ENCODE assay signal across 9 cellular contexts in genomic region chr12:11652351-11653040, GRCh38. TPM values are rescaled to one million over a fixed set of nuclear protein-coding genes. Genes with fewer than 3 reads are reported as not detected.
A peak's percentile ranks its signal among the peaks of the same experiment; 100 is the strongest.
DNase-seq lines count a peak whose midpoint lies in the region; ATAC-seq, FAIRE-seq and TF ChIP-seq lines count a peak whose summit lies in the region.
"Had no signal": no experiment of that assay in that cellular context is flagged by ENCODE, and none has a peak within 500 bp of the region (broad histone marks: within the 10 kb centered on the region; RNA-seq: fewer than 3 reads in every experiment).

No MANE protein-coding gene starts in this region.

- no peak for FAIRE-seq in A549 (lab: Jason Lieb, UNC)
- FAIRE-seq: islet of Langerhans had no signal

- H3K36me3 Mint-ChIP-seq in activated T-helper 2 cell treated with anti-CD3 and anti-CD28 coated beads, Interferon-gamma antibody, Interleukin-2, Interleukin-4, amounts not matched to agents 10 μg/mL and 5 μg/mL and 100 μg/mL, durations not matched to agents 14 hours and 24 hours and 36 hours (ENCODE audit: low read depth): peaks cover 40% of the 10 kb centered on the region

- H3K4me2 ChIP-seq in A549: peak overlapping the region; percentile 92; the same call in 2 of the 3 replicates

- peaks cover 50% of the 10 kb centered on the region for H3K4me1 Mint-ChIP-seq in activated T-helper 2 cell treated with anti-CD3 and anti-CD28 coated beads, Interferon-gamma antibody, Interleukin-2, Interleukin-4, amounts not matched to agents 10 μg/mL and 5 μg/mL and 100 μg/mL, durations not matched to agents 14 hours and 24 hours and 36 hours (ENCODE audit: low read depth)

- no peaks in the 10 kb centered on the region for H3K9me3 Mint-ChIP-seq in activated T-helper 2 cell treated with anti-CD3 and anti-CD28 coated beads, Interferon-gamma antibody, Interleukin-2, Interleukin-4, amounts not matched to agents 10 μg/mL and 5 μg/mL and 100 μg/mL, durations not matched to agents 14 hours and 24 hours and 36 hours

- peak overlapping the region; percentile 95 for H3K27ac Mint-ChIP-seq in activated T-helper 2 cell treated with anti-CD3 and anti-CD28 coated beads, Interferon-gamma antibody, Interleukin-2, Interleukin-4, amounts not matched to agents 10 μg/mL and 5 μg/mL and 100 μg/mL, durations not matched to agents 14 hours and 24 hours and 36 hours

- CTCF ChIA-PET in A549 (lab: Yijun Ruan, JAX): no interaction called here

- DNase-seq in A549 (ENCODE audit: low read depth in 1 of 2, low spot score in 1 of 2): no peak
- peak; percentile 71 for DNase-seq in LHCN-M2 (ENCODE audit: low read depth)
- DNase-seq in activated T-helper 2 cell treated with anti-CD3 and anti-CD28 coated beads, Interferon-gamma antibody, Interleukin-2, Interleukin-4, amounts not matched to agents 10 μg/mL and 5 μg/mL and 100 μg/mL, durations not matched to agents 14 hours and 24 hours and 36 hours (ENCODE audit: low spot score): no peak
- peak; percentile 84 for DNase-seq in cardiac septum (ENCODE audit: low spot score)

- 85% methylated on average over 16 of the region's 16 CpGs for WGBS in A549 (ENCODE audit: missing lambda C conversion rate)

- no peaks in the 10 kb centered on the region for H3K27me3 Mint-ChIP-seq in activated T-helper 2 cell treated with anti-CD3 and anti-CD28 coated beads, Interferon-gamma antibody, Interleukin-2, Interleukin-4, amounts not matched to agents 10 μg/mL and 5 μg/mL and 100 μg/mL, durations not matched to agents 14 hours and 24 hours and 36 hours (ENCODE audit: low read depth)

- H3K4me1 ChIP-seq in A549: peaks cover 25% of the 10 kb centered on the region
- peaks cover 10% of the 10 kb centered on the region for H3K4me1 ChIP-seq in rectal smooth muscle tissue (ENCODE audit: control insufficient read depth, insufficient read depth, low read length)

- POLR2A ChIA-PET in A549 (lab: Yijun Ruan, JAX): no interaction called here

- TF ChIP-seq POLR2A in A549 (IDR thresholded peaks at IDR 0.05; ENCODE audit: low read length): no peak

- TF ChIP-seq EP300 in A549 (IDR thresholded peaks at IDR 0.05): no peak

- intact Hi-C loops in activated T-helper 2 cell treated with anti-CD3 and anti-CD28 coated beads, Interferon-gamma antibody, Interleukin-2, Interleukin-4, amounts not matched to agents 10 μg/mL and 5 μg/mL and 100 μg/mL, durations not matched to agents 14 hours and 24 hours and 36 hours (cut with micrococcal nuclease): loop anchor here (1.0 to 5.0 kb wide), 4 partner anchors 50 to 1065 kb away; partner anchors contain the start of gene CDKN1B
- intact Hi-C loops in cardiac septum (cut with DNase I): loop anchor here (5.0 kb wide), 4 partner anchors 55 to 240 kb away; no protein-coding TSS in a partner anchor

- H3K36me3 ChIP-seq in rectal smooth muscle tissue (ENCODE audit: control insufficient read depth, insufficient read depth, low read length): no peaks in the 10 kb centered on the region

- H3K4me3 ChIP-seq in A549 (no peak overlapping the region), rectal smooth muscle tissue (ENCODE audit: low read length) (peak overlapping the region; percentile 84)

- no peaks in the 10 kb centered on the region for H3K27me3 ChIP-seq in rectal smooth muscle tissue (ENCODE audit: control insufficient read depth, insufficient read depth, low read length)

- H3K4me3 Mint-ChIP-seq in activated T-helper 2 cell treated with anti-CD3 and anti-CD28 coated beads, Interferon-gamma antibody, Interleukin-2, Interleukin-4, amounts not matched to agents 10 μg/mL and 5 μg/mL and 100 μg/mL, durations not matched to agents 14 hours and 24 hours and 36 hours (ENCODE audit: low read depth): peak overlapping the region; percentile 94

- peak overlapping the region; percentile 52 for H3K9ac ChIP-seq in rectal smooth muscle tissue (ENCODE audit: low read length)

- H3K27ac ChIP-seq in A549 (no peak overlapping the region), rectal smooth muscle tissue (ENCODE audit: low read depth, low read length) (peak overlapping the region; percentile 95)

- no peak for TF ChIP-seq RAD21 in A549 (conservative IDR thresholded peaks at IDR 0.05 in 1 of 2, IDR thresholded peaks at IDR 0.05 in 1 of 2)

- TF ChIP-seq CTCF in A549 (IDR thresholded peaks at IDR 0.05): no peak

- H3K9me3 ChIP-seq in A549: no peaks in the 10 kb centered on the region

- ATAC-seq in A549 (no peak), GM18511 (IDR thresholded peaks at IDR 0.05; ENCODE audit: unreplicated experiment) (peak; percentile 28), HG02970 (IDR thresholded peaks at IDR 0.05; ENCODE audit: low FRiP score, unreplicated experiment) (no peak), HG02938 (IDR thresholded peaks at IDR 0.05; ENCODE audit: unreplicated experiment) (no peak)

TF ChIP-seq in A549, 52 proteins besides CTCF, POLR2A, EP300 and RAD21:
- TF ChIP-seq ZC3H11A (IDR thresholded peaks at IDR 0.05): no peak
- no peak for TF ChIP-seq NR3C1 (IDR thresholded peaks at IDR 0.05)
- TF ChIP-seq E2F6 (IDR thresholded peaks at IDR 0.05; ENCODE audit: borderline replicate concordance, low read depth): no peak
- TF ChIP-seq ZNF302 (CRISPR knock-in tag; IDR thresholded peaks at IDR 0.05): no peak
- TF ChIP-seq ZFP36 (IDR thresholded peaks at IDR 0.05; ENCODE audit: borderline replicate concordance, partially characterized antibody): no peak
- TF ChIP-seq REST (IDR thresholded peaks at IDR 0.05): no peak
- TF ChIP-seq RARB (CRISPR knock-in tag; IDR thresholded peaks at IDR 0.05): no peak
- no peak for TF ChIP-seq JUN (IDR thresholded peaks at IDR 0.05)
- TF ChIP-seq HOXA7 (CRISPR knock-in tag; IDR thresholded peaks at IDR 0.05): no peak

RNA-seq across cellular contexts. Expression of gene ETV6, which starts 3.0 kb away (rescaled TPM):
- polyA plus RNA-seq in A549 (2011; rRNA removed) (7.0 and 9.9 TPM in 2 replicates), A549 (2017; fragmentation: RNase III; extraction: RNeasy Plus Mini Kit Qiagen cat#74134 plus additional on column Dnase treatment) (4.0 to 5.0 TPM (median 4.4 TPM) in 3 replicates)
- 2.1 and 2.6 TPM in 2 replicates for polyA plus RNA-seq in A549 (2012; cell fraction: cytosol; rRNA removed)
- polyA plus RNA-seq in A549 (2012; cell fraction: nucleus; rRNA removed): 3.5 and 5.5 TPM in 2 replicates
- polyA minus RNA-seq in A549 (2011; rRNA and poly(A)+ RNA removed): 18.5 and 18.7 TPM in 2 replicates
- total RNA-seq in LHCN-M2 (2014; rRNA removed) (3.9 and 5.3 TPM in 2 replicates), cardiac septum (18.4 TPM)
- 3.0 TPM for polyA plus RNA-seq in LHCN-M2 (2012)
- total RNA-seq in activated T-helper 2 cell treated with anti-CD3 and anti-CD28 coated beads, Interferon-gamma antibody, Interleukin-2, Interleukin-4, amounts not matched to agents 10 μg/mL and 5 μg/mL and 100 μg/mL, durations not matched to agents 14 hours and 24 hours and 36 hours: 68.2 and 69.4 TPM in 2 replicates

Comparison
In these comparisons a context has a peak if more than half of its experiments do, and no peak if none do; other contexts are left out.
1. DNase-seq: peak in LHCN-M2 (single experiment) and cardiac septum (single experiment); none in A549 (0 of 2) and activated T-helper 2 cell treated with anti-CD3 and anti-CD28 coated beads, Interferon-gamma antibody, Interleukin-2, Interleukin-4, amounts not matched to agents 10 μg/mL and 5 μg/mL and 100 μg/mL, durations not matched to agents 14 hours and 24 hours and 36 hours (single experiment).